8 cellular contexts compared by ENCODE assay signal in the genomic region with DNA sequence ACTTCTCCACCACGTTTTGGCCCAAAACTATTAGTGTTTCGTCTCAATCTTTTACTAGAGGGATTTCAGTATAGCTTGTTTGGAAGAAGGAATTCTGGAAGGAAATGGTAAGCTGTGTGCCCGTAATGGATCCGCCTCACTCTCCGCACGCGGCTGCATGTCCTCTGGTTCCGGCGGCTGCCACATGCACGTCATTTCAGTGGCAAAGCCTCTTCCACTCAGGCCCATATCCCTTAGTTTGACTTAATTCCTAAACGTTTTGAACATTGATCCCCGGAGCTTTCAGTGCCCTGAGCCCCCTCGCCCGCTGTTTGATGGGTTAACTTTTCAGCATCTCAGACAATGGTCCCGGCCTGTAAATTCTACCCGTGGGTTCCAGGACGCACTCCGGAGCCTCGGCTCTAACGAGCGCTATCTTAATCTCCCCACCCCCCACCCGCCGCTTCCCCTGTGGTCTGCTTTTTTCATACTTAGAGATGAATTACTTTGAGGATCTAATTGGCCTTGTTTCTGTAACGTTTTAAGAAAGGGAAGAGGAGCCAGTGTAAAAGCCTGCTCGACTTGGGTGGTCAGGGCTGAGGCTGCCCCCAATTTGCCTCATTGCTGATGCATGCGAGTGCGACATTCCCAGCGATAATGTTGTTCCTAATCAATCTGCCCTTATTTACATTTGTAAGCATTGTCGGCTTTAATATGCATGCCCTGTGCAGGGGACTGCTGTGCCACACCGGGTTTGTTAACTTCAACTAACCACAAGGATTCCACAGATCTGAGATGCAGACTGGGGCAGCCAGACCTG. TPM values are rescaled to one million over a fixed set of nuclear protein-coding genes. Genes with fewer than 3 reads are reported as not detected.
DNase-seq lines count a peak whose midpoint lies in the region; ATAC-seq and TF ChIP-seq lines count a peak whose summit lies in the region.

No MANE protein-coding gene starts in this region.

- no peak for TF ChIP-seq CTCF in Calu3 (IDR thresholded peaks at IDR 0.05; ENCODE audit: unreplicated experiment)
- no peak for TF ChIP-seq CTCF in NB4 (IDR thresholded peaks at IDR 0.05; ENCODE audit: low read depth, low read length)
- TF ChIP-seq CTCF in cardiac fibroblast (IDR thresholded peaks at IDR 0.05; ENCODE audit: low read depth, low read length): no peak
- TF ChIP-seq CTCF in mucosa of descending colon (IDR thresholded peaks at IDR 0.05): no peak

- ATAC-seq in mucosa of descending colon (no peak), GM21717 (IDR thresholded peaks at IDR 0.05; ENCODE audit: unreplicated experiment) (no peak), GM18867 (IDR thresholded peaks at IDR 0.05; ENCODE audit: unreplicated experiment) (no peak), HG02938 (IDR thresholded peaks at IDR 0.05; ENCODE audit: unreplicated experiment) (no peak)

- BruUV-seq in Calu3 (replicated peaks; lab: Mats Ljungman, UMichigan): no TSS peak

- no peaks in the 10 kb centered on the region for H3K36me3 ChIP-seq in mucosa of descending colon (ENCODE audit: low read depth)

- DNase-seq in Calu3: no peak
- DNase-seq in NB4 (ENCODE audit: low read depth): peak; percentile 64
- peak in 1 of 2 donors; percentile 38 for DNase-seq in cardiac fibroblast (ENCODE audit: low read depth in 2 of 2)
- DNase-seq in mucosa of descending colon: peak in 2 of 3 donors; percentile 29 to 46
- DNase-seq in NCI-H2107 (lab: John Stamatoyannopoulos, UW): no peak

- no peak overlapping the region for H3K27ac Mint-ChIP-seq in Calu3 (ENCODE audit: unreplicated experiment)

- no peaks in the 10 kb centered on the region for H3K9me3 ChIP-seq in mucosa of descending colon

- intact Hi-C loops in Calu3 (cut with micrococcal nuclease; ENCODE audit: unreplicated experiment) (no loop called here), mucosa of descending colon (cut with DNase I, micrococcal nuclease) (no loop called here)

- no peaks in the 10 kb centered on the region for H3K9me3 Mint-ChIP-seq in Calu3 (ENCODE audit: low read depth, unreplicated experiment)

- H3K4me1 ChIP-seq in mucosa of descending colon (ENCODE audit: low read depth): peaks cover 8% of the 10 kb centered on the region

- peaks cover 55% of the 10 kb centered on the region for H3K36me3 Mint-ChIP-seq in Calu3 (ENCODE audit: insufficient read depth, unreplicated experiment)

- peaks cover 13% of the 10 kb centered on the region for H3K27me3 Mint-ChIP-seq in Calu3 (ENCODE audit: unreplicated experiment)

- CTCF ChIA-PET in Calu3 (lab: Charles Lee): no interaction called here

- H3K4me1 Mint-ChIP-seq in Calu3 (ENCODE audit: low read depth, unreplicated experiment): peaks cover 9% of the 10 kb centered on the region

- H3K4me3 ChIP-seq in NB4 (ENCODE audit: low read depth, low read length) (peak overlapping the region; percentile 71), cardiac fibroblast (replicated peaks in 1 of 2; ENCODE audit: low read depth in 2 of 2, low read length in 2 of 2) (peak overlapping the region; percentile 78 to 83), mucosa of descending colon (no peak overlapping the region)

- peak overlapping the region; percentile 88 for H3K4me3 Mint-ChIP-seq in Calu3 (ENCODE audit: low read depth, unreplicated experiment)

- no peak for TF ChIP-seq POLR2A in NB4 (IDR thresholded peaks at IDR 0.05; ENCODE audit: extremely low read depth, insufficient read length)

RNA-seq across cellular contexts. Expression of gene PTCH1, which starts 4.6 kb away (rescaled TPM):
- total RNA-seq in Calu3 (2022) (7.6 and 9.5 TPM in 2 replicates), mucosa of descending colon (10 to 100 TPM; 11.9 to 38.1 (median 32.1) TPM)

Comparison
In these comparisons a context has a peak if more than half of its experiments do, and no peak if none do; other contexts are left out.
1. DNase-seq: peak in NB4 (single experiment) and mucosa of descending colon (2 of 3); none in Calu3 (single experiment) and NCI-H2107 (single experiment).